ENCODE assay signal across 1 cellular context in the genomic region with DNA sequence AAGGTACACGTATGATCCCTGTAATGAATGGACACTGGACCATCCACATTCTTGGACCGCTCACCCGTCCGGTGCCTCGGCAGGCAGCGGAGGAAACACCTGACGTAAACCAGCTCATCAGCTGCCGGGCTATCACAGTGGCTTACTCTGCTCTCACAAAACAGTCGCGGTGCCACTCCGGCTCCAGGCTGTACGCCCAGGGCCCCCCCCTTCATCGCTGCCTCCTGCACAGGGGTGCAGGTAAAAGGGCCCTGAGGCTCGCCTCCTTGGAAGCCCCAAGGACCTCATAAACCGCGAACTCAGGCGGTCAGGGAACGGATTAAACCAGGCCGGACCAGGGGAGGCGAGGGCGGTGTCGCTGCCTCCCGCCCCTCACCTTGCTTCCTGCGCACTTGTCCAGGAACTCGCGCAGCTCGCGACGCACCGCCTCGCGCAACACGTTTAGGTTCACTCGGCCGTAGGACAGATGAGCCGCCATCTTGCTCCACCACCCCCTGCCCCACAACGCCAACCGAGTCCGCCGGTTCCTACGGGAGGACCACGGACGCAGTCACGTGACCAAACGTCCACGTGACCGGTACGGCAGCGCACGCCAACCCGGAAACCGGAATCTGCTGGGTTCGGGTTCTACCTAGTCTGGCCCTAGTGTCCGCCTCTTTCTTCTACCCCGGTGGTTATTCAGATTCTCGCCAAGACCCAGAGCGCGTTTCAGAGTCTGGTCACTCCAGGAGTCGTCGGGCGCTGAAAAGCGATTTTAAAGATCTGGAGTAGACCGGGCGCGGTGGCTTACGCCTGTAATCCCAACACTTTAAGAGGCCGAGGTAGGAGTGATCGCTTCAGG.
A peak's percentile ranks its signal among the peaks of the same experiment; 100 is the strongest.
TF ChIP-seq lines count a peak whose summit lies in the region.

A gene (minus strand): TSS at position 564 of the 841 bp plus-strand sequence. CDS start 86 bp downstream, at position 478.

TF ChIP-seq in HepG2, 621 proteins besides CTCF, POLR2A, EP300 and RAD21 (continued from another document and continues in another):
- TF ChIP-seq, protein P1, sequence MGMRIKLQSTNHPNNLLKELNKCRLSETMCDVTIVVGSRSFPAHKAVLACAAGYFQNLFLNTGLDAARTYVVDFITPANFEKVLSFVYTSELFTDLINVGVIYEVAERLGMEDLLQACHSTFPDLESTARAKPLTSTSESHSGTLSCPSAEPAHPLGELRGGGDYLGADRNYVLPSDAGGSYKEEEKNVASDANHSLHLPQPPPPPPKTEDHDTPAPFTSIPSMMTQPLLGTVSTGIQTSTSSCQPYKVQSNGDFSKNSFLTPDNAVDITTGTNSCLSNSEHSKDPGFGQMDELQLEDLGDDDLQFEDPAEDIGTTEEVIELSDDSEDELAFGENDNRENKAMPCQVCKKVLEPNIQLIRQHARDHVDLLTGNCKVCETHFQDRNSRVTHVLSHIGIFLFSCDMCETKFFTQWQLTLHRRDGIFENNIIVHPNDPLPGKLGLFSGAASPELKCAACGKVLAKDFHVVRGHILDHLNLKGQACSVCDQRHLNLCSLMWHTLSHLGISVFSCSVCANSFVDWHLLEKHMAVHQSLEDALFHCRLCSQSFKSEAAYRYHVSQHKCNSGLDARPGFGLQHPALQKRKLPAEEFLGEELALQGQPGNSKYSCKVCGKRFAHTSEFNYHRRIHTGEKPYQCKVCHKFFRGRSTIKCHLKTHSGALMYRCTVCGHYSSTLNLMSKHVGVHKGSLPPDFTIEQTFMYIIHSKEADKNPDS (CRISPR knock-in tag; IDR thresholded peaks at IDR 0.05), result 0 out of 2 replicates have a peak, but pooled peaks have one; percentile 45
- TF ChIP-seq ZFP36L1 (CRISPR knock-in tag; IDR thresholded peaks at IDR 0.05) (peak; percentile 86; the same call in 1 of the 2 replicates), HDAC1 (CRISPR knock-in tag; IDR thresholded peaks at IDR 0.05) (peak; percentile 100), ZNF446 (CRISPR knock-in tag; IDR thresholded peaks at IDR 0.05) (no peak), JUNB (CRISPR knock-in tag; IDR thresholded peaks at IDR 0.05; ENCODE audit: borderline replicate concordance) (no peak), TGIF2 (CRISPR knock-in tag; IDR thresholded peaks at IDR 0.05) (peak; percentile 97), HNF4G (IDR thresholded peaks at IDR 0.05; ENCODE audit: borderline replicate concordance, low read depth, low read length) (peak; percentile 38; the same call in 1 of the 2 replicates), HNF4G (CRISPR knock-in tag; IDR thresholded peaks at IDR 0.05; ENCODE audit: borderline replicate concordance, low read depth) (peak; percentile 74), ZNF354B (CRISPR knock-in tag; IDR thresholded peaks at IDR 0.05) (0 out of 2 replicates have a peak, but pooled peaks have one; percentile 13), ZNF160 (CRISPR knock-in tag; IDR thresholded peaks at IDR 0.05) (peak; percentile 68), HNRNPL (IDR thresholded peaks at IDR 0.05; ENCODE audit: low read depth, low read length) (no peak), ZKSCAN8 (CRISPR knock-in tag; IDR thresholded peaks at IDR 0.05; ENCODE audit: borderline replicate concordance) (no peak; the same call in 1 of the 2 replicates), ZNF549 (CRISPR knock-in tag; IDR thresholded peaks at IDR 0.05) (0 out of 2 replicates have a peak, but pooled peaks have one; percentile 27), ZFP62 (CRISPR knock-in tag; IDR thresholded peaks at IDR 0.05) (no peak), ZNF720 (CRISPR knock-in tag; IDR thresholded peaks at IDR 0.05) (no peak), SMAD3 (CRISPR knock-in tag; IDR thresholded peaks at IDR 0.05) (peak; percentile 86; the same call in 1 of the 2 replicates), U2AF2 (IDR thresholded peaks at IDR 0.05; ENCODE audit: low read depth, low read length) (0 out of 2 replicates have a peak, but pooled peaks have one; percentile 31), WIZ (CRISPR knock-in tag; IDR thresholded peaks at IDR 0.05) (peak; percentile 57; the same call in 1 of the 2 replicates), HCFC1 (IDR thresholded peaks at IDR 0.05; ENCODE audit: low read depth, low read length) (peak; percentile 72), MLLT10 (CRISPR knock-in tag; IDR thresholded peaks at IDR 0.05) (no peak), KLF13 (CRISPR knock-in tag; IDR thresholded peaks at IDR 0.05) (peak; percentile 95; the same call in 1 of the 2 replicates), TP53 (CRISPR knock-in tag; conservative IDR thresholded peaks at IDR 0.05) (peak; percentile 61; the same call in 1 of the 2 replicates), RBAK (CRISPR knock-in tag; IDR thresholded peaks at IDR 0.05) (no peak), TBL1XR1 (IDR thresholded peaks at IDR 0.05; ENCODE audit: borderline replicate concordance, low read length, partially characterized antibody) (peak; percentile 85), ZNF75D (CRISPR knock-in tag; IDR thresholded peaks at IDR 0.05; ENCODE audit: borderline replicate concordance) (no peak), RAD51 (IDR thresholded peaks at IDR 0.05; ENCODE audit: borderline replicate concordance) (peak; percentile 100), GPN1 (CRISPR knock-in tag; IDR thresholded peaks at IDR 0.05; ENCODE audit: borderline replicate concordance) (0 out of 2 replicates have a peak, but pooled peaks have one; percentile 45), DR1 (CRISPR knock-in tag; IDR thresholded peaks at IDR 0.05) (peak; percentile 76), ZNF333 (CRISPR knock-in tag; IDR thresholded peaks at IDR 0.05; ENCODE audit: borderline replicate concordance) (no peak; the same call in 1 of the 2 replicates), NFKBIZ (CRISPR knock-in tag; IDR thresholded peaks at IDR 0.05) (peak; percentile 45; the same call in 1 of the 2 replicates), SUZ12 (IDR thresholded peaks at IDR 0.05; ENCODE audit: low read depth, low read length) (no peak), GATAD1 (CRISPR knock-in tag; IDR thresholded peaks at IDR 0.05) (peak; percentile 100), XBP1 (CRISPR knock-in tag; IDR thresholded peaks at IDR 0.05) (no peak), ZNF326 (CRISPR knock-in tag; IDR thresholded peaks at IDR 0.05; ENCODE audit: borderline replicate concordance) (no peak), KAT8 (CRISPR knock-in tag; IDR thresholded peaks at IDR 0.05) (peak; percentile 100), NBN (conservative IDR thresholded peaks at IDR 0.05) (no peak), ZNF343 (CRISPR knock-in tag; IDR thresholded peaks at IDR 0.05) (0 out of 2 replicates have a peak, but pooled peaks have one; percentile 73), PAWR (CRISPR knock-in tag; IDR thresholded peaks at IDR 0.05; ENCODE audit: borderline replicate concordance) (no peak), ZNF121 (CRISPR knock-in tag; IDR thresholded peaks at IDR 0.05) (no peak), ZNF230 (CRISPR knock-in tag; IDR thresholded peaks at IDR 0.05) (peak; percentile 75; the same call in 1 of the 2 replicates), ZNF451 (CRISPR knock-in tag; IDR thresholded peaks at IDR 0.05) (peak; percentile 95), ISX (CRISPR knock-in tag; conservative IDR thresholded peaks at IDR 0.05) (no peak)
- TF ChIP-seq, protein P2, sequence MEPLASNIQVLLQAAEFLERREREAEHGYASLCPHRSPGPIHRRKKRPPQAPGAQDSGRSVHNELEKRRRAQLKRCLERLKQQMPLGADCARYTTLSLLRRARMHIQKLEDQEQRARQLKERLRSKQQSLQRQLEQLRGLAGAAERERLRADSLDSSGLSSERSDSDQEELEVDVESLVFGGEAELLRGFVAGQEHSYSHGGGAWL (CRISPR knock-in tag; IDR thresholded peaks at IDR 0.05), result peak; percentile 50; the same call in 1 of the 2 replicates
- TF ChIP-seq, protein P3, sequence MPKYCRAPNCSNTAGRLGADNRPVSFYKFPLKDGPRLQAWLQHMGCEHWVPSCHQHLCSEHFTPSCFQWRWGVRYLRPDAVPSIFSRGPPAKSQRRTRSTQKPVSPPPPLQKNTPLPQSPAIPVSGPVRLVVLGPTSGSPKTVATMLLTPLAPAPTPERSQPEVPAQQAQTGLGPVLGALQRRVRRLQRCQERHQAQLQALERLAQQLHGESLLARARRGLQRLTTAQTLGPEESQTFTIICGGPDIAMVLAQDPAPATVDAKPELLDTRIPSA (CRISPR knock-in tag; IDR thresholded peaks at IDR 0.05; ENCODE audit: borderline replicate concordance), result no peak
- TF ChIP-seq, protein P4, sequence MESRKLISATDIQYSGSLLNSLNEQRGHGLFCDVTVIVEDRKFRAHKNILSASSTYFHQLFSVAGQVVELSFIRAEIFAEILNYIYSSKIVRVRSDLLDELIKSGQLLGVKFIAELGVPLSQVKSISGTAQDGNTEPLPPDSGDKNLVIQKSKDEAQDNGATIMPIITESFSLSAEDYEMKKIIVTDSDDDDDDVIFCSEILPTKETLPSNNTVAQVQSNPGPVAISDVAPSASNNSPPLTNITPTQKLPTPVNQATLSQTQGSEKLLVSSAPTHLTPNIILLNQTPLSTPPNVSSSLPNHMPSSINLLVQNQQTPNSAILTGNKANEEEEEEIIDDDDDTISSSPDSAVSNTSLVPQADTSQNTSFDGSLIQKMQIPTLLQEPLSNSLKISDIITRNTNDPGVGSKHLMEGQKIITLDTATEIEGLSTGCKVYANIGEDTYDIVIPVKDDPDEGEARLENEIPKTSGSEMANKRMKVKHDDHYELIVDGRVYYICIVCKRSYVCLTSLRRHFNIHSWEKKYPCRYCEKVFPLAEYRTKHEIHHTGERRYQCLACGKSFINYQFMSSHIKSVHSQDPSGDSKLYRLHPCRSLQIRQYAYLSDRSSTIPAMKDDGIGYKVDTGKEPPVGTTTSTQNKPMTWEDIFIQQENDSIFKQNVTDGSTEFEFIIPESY (CRISPR knock-in tag; IDR thresholded peaks at IDR 0.05), result peak; percentile 71
- TF ChIP-seq, protein P5, sequence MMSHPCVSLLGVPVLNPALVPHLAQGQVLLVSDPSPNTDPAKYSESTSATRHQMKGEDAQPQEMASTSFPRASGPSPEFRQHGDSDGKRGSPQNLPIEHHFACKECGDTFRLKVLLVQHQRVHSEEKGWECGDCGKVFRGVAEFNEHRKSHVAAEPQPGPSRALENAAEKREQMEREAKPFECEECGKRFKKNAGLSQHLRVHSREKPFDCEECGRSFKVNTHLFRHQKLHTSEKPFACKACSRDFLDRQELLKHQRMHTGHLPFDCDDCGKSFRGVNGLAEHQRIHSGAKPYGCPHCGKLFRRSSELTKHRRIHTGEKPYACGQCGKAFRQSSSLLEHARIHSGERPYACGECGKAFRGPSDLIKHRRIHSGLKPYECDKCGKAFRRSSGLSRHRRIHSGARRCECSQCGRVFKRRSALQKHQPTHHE (CRISPR knock-in tag; IDR thresholded peaks at IDR 0.05; ENCODE audit: borderline replicate concordance), result peak; percentile 90; the same call in 1 of the 2 replicates
- TF ChIP-seq, protein P6, sequence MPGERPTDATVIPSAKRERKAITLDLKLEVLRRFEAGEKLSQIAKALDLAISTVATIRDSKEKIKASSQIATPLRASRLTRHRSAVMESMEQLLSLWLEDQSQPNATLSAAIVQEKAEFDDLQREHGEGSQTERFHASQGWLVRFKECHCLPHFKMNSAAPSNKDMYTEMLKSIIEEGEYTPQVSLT (CRISPR knock-in tag; IDR thresholded peaks at IDR 0.05; ENCODE audit: borderline replicate concordance, low read depth), result no peak
- TF ChIP-seq, protein P7, sequence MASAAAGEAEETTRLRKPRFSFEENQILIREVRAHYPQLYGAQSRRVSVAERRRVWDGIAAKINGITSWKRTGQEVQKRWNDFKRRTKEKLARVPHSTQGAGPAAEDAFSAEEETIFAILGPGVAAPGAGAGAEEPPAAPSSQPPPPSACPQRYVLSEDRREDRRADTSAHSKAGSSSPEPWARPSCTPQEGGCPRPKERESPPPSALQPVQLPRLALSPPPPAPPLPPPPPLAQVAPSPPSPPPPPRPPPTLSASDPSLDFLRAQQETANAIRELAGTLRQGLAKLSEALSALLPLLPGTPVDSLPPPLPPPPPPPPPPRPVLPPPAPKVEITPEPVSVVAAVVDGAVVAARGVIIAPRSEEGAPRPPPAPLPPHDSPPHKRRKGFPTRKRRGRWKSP (CRISPR knock-in tag; IDR thresholded peaks at IDR 0.05), result peak; percentile 64; the same call in 1 of the 2 replicates
- TF ChIP-seq, protein P8, sequence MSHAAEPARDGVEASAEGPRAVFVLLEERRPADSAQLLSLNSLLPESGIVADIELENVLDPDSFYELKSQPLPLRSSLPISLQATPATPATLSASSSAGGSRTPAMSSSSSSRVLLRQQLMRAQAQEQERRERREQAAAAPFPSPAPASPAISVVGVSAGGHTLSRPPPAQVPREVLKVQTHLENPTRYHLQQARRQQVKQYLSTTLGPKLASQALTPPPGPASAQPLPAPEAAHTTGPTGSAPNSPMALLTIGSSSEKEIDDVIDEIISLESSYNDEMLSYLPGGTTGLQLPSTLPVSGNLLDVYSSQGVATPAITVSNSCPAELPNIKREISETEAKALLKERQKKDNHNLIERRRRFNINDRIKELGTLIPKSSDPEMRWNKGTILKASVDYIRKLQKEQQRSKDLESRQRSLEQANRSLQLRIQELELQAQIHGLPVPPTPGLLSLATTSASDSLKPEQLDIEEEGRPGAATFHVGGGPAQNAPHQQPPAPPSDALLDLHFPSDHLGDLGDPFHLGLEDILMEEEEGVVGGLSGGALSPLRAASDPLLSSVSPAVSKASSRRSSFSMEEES (CRISPR knock-in tag; IDR thresholded peaks at IDR 0.05), result peak; percentile 93
- TF ChIP-seq, protein P9, sequence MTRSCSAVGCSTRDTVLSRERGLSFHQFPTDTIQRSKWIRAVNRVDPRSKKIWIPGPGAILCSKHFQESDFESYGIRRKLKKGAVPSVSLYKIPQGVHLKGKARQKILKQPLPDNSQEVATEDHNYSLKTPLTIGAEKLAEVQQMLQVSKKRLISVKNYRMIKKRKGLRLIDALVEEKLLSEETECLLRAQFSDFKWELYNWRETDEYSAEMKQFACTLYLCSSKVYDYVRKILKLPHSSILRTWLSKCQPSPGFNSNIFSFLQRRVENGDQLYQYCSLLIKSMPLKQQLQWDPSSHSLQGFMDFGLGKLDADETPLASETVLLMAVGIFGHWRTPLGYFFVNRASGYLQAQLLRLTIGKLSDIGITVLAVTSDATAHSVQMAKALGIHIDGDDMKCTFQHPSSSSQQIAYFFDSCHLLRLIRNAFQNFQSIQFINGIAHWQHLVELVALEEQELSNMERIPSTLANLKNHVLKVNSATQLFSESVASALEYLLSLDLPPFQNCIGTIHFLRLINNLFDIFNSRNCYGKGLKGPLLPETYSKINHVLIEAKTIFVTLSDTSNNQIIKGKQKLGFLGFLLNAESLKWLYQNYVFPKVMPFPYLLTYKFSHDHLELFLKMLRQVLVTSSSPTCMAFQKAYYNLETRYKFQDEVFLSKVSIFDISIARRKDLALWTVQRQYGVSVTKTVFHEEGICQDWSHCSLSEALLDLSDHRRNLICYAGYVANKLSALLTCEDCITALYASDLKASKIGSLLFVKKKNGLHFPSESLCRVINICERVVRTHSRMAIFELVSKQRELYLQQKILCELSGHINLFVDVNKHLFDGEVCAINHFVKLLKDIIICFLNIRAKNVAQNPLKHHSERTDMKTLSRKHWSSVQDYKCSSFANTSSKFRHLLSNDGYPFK (CRISPR knock-in tag; IDR thresholded peaks at IDR 0.05; ENCODE audit: borderline replicate concordance), result peak; percentile 96
- TF ChIP-seq, protein P10, sequence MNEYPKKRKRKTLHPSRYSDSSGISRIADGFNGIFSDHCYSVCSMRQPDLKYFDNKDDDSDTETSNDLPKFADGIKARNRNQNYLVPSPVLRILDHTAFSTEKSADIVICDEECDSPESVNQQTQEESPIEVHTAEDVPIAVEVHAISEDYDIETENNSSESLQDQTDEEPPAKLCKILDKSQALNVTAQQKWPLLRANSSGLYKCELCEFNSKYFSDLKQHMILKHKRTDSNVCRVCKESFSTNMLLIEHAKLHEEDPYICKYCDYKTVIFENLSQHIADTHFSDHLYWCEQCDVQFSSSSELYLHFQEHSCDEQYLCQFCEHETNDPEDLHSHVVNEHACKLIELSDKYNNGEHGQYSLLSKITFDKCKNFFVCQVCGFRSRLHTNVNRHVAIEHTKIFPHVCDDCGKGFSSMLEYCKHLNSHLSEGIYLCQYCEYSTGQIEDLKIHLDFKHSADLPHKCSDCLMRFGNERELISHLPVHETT (CRISPR knock-in tag; conservative IDR thresholded peaks at IDR 0.05), result peak; percentile 99
